15 cellular contexts compared by ENCODE assay signal in the genomic region with DNA sequence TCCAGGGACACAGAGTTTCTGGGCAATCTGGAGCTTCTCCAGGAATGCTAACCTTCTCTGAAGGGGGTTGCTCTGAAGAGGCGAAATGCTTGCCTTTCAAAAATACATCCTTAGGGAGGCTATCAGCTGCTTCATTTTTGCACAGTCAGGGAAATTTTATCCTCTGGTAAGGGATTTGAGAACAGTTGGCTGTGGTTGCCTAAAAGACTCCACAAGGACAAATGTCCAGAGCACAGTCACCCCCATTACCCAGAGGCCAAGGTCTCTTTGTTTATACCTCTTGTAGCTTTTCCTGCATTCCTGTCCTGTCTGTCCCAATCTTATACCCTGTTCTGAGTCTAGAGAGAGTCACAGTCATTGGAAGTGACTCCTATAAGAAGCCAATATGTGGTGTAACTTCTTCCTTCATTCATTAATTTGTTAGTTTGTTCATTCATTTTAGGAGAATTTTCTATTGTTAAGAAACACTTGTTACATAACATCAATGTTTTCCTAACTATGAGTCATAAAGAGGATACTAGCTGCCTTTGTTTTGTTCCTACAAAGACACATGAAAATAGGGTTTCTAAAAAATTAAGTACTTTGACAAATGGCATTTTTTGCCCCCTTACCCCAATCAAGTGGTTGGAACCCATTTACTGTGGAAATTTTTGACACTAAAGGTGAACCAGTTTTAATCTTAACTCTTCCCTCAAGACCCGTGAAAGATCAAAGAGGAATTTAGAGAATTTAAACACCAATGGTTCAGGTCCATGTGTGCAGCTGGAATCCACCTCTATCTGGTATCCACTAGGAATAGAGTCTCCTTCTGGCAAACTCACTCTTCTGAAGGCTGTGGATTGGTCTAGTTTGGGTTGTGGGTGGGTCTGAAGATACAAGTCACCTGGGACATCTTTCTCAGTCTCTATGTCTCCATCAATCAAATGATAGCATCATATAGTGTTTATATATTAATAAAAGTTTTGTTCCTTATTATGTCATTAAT. TPM values are rescaled to one million over a fixed set of nuclear protein-coding genes. Genes with fewer than 3 reads are reported as not detected.
A peak's percentile ranks its signal among the peaks of the same experiment; 100 is the strongest.
DNase-seq lines count a peak whose midpoint lies in the region; ATAC-seq, FAIRE-seq and TF ChIP-seq lines count a peak whose summit lies in the region.
"Had no signal": no experiment of that assay in that cellular context is flagged by ENCODE, and none has a peak within 500 bp of the region (broad histone marks: within the 10 kb centered on the region; RNA-seq: fewer than 3 reads in every experiment).

No MANE protein-coding gene starts in this region.

- no peaks in the 10 kb centered on the region; the same call in 1 of the 2 replicates for H3K9me3 Mint-ChIP-seq in HFFc6
- H3K9me3 Mint-ChIP-seq: type B pancreatic cell had no signal

- no peak for TF ChIP-seq RAD21 in K562 (CRISPR knock-in tag; conservative IDR thresholded peaks at IDR 0.05 in 1 of 2, IDR thresholded peaks at IDR 0.05 in 1 of 2)

- intact Hi-C loops in K562 (cut with micrococcal nuclease), result no loop called here

- H3K27ac ChIP-seq in K562 (ENCODE audit: extremely low read depth, low read depth, low read length) (no peak overlapping the region), hepatocyte (no peak overlapping the region)
- H3K27ac ChIP-seq: esophagus squamous epithelium, WERI-Rb-1 had no signal

- no peak for TF ChIP-seq POLR2A in K562 (conservative IDR thresholded peaks at IDR 0.05)

- no peak for FAIRE-seq in K562 (lab: Jason Lieb, UNC)
- FAIRE-seq: colon had no signal

- 0% methylated on average over 2 of the region's 2 CpGs for WGBS in K562 (ENCODE audit: insufficient coverage, low coverage, missing lambda C conversion rate)
- WGBS in hepatocyte (ENCODE audit: low lambda C conversion rate, missing lambda C conversion rate), result 73% methylated on average over 2 of the region's 2 CpGs

- no peak for TF ChIP-seq EP300 in K562 (IDR thresholded peaks at IDR 0.05; ENCODE audit: low read length)

- TF ChIP-seq CTCF in HFFc6 (IDR thresholded peaks at IDR 0.05) (no peak), K562 (IDR thresholded peaks at IDR 0.05 in 2 of 3, conservative IDR thresholded peaks at IDR 0.05 in 1 of 3; ENCODE audit: insufficient read depth in 2 of 3, low read depth in 1 of 3, low read length in 3 of 3) (no peak), hepatocyte (IDR thresholded peaks at IDR 0.05; ENCODE audit: poor library complexity) (no peak)

- no TSS peak for BruUV-seq in K562 (replicated peaks; lab: Mats Ljungman, UMichigan)

- no peaks in the 10 kb centered on the region for H4K20me1 ChIP-seq in K562 (replicated peaks; ENCODE audit: control insufficient read depth, insufficient read depth, low read length)
- H4K20me1 ChIP-seq in hepatocyte (ENCODE audit: insufficient read depth, poor library complexity, severe bottlenecking), result no peaks in the 10 kb centered on the region

- H3K27me3 ChIP-seq in K562 (ENCODE audit: control insufficient read depth in 2 of 2, insufficient read depth in 2 of 2, low read length in 2 of 2) (peaks cover 0 to 6% of the 10 kb centered on the region in 2 experiments; a peak in 2 of 5 replicates), hepatocyte (no peaks in the 10 kb centered on the region)
- H3K27me3 ChIP-seq: esophagus squamous epithelium had no signal

- no peaks in the 10 kb centered on the region for H3K79me2 ChIP-seq in K562 (ENCODE audit: control insufficient read depth, insufficient read depth, low read length)
- H3K79me2 ChIP-seq in hepatocyte, result no peaks in the 10 kb centered on the region

- H3K36me3 Mint-ChIP-seq in HFFc6 (ENCODE audit: low read depth), result peaks cover 5% of the 10 kb centered on the region; the same call in 1 of the 2 replicates
- H3K36me3 Mint-ChIP-seq: activated naive CD4-positive, alpha-beta T cell treated with anti-CD3 and anti-CD28 coated beads, Interleukin-2, amount 50 U/mL, for 24 hours; type B pancreatic cell had no signal

- no peaks in the 10 kb centered on the region for H3K9me3 ChIP-seq in K562 (replicated peaks; ENCODE audit: control insufficient read depth, insufficient read depth, low read depth, low read length)
- no peaks in the 10 kb centered on the region for H3K9me3 ChIP-seq in hepatocyte (ENCODE audit: low read depth)
- H3K9me3 ChIP-seq: esophagus squamous epithelium had no signal

- no peak overlapping the region; the same call in 1 of the 2 replicates for H3K27ac Mint-ChIP-seq in HFFc6
- H3K27ac Mint-ChIP-seq: activated naive CD4-positive, alpha-beta T cell treated with anti-CD3 and anti-CD28 coated beads, Interleukin-2, amount 50 U/mL, for 24 hours; type B pancreatic cell had no signal

- POLR2A ChIA-PET in K562 (lab: Yijun Ruan, JAX), result interaction anchor here (0.6 to 1.0 kb wide), 3 partner anchors 8 to 121 kb away, joined by 3 to 4 read pairs (median 3); no protein-coding TSS in a partner anchor

- H3K4me3 ChIP-seq in K562, result no peak overlapping the region
- no peak overlapping the region for H3K4me3 ChIP-seq in hepatocyte
- H3K4me3 ChIP-seq: esophagus squamous epithelium had no signal

- H3K4me1 ChIP-seq in K562 (replicated peaks in 1 of 2; ENCODE audit: control insufficient read depth in 2 of 2, insufficient read depth in 2 of 2, low read length in 2 of 2) (no peaks in the 10 kb centered on the region), hepatocyte (ENCODE audit: insufficient read depth) (peaks cover 8% of the 10 kb centered on the region)
- H3K4me1 ChIP-seq: esophagus squamous epithelium had no signal

- ATAC-seq in K562 (no peak), left lobe of liver (peak; percentile 63)

- DNase-seq in A172 (ENCODE audit: low spot score) (peak; percentile 27), HFFc6 (peak; percentile 4), K562 (ENCODE audit: extremely low read depth in 1 of 4, low spot score in 3 of 4) (no peak), left lobe of liver (ENCODE audit: low spot score) (no peak), pons (ENCODE audit: low spot score) (no peak), hepatocyte (ENCODE audit: low spot score) (no peak), Kasumi-1 (lab: John Stamatoyannopoulos, UW) (no peak), HPDE6-E6E7 (ENCODE audit: extremely low spot score) (no peak)
- DNase-seq: esophagus squamous epithelium, NCI-H1694 treated with DMSO at 0.1 percent for 48 hours, posterior cingulate gyrus, WERI-Rb-1 had no signal

- no peaks in the 10 kb centered on the region for H3K9me2 ChIP-seq in hepatocyte (replicated peaks; ENCODE audit: insufficient read depth)

- peaks cover 17% of the 10 kb centered on the region for H3K4me1 Mint-ChIP-seq in HFFc6 (ENCODE audit: low read depth)

- H3K9ac ChIP-seq in K562 (ENCODE audit: insufficient read depth in 1 of 2, low read depth in 2 of 2, low read length in 2 of 2), result no peak overlapping the region

- no peaks in the 10 kb centered on the region for H3K9me1 ChIP-seq in K562 (ENCODE audit: control insufficient read depth, insufficient read depth, low read length)

- H2AFZ ChIP-seq in K562 (ENCODE audit: low read depth, low read length) (no peak overlapping the region), hepatocyte (no peak overlapping the region)

- H3K36me3 ChIP-seq in K562 (ENCODE audit: control insufficient read depth, insufficient read depth, low read length) (no peaks in the 10 kb centered on the region), hepatocyte (replicated peaks; ENCODE audit: insufficient read depth, low read depth) (no peaks in the 10 kb centered on the region)
- H3K36me3 ChIP-seq: esophagus squamous epithelium, WERI-Rb-1 had no signal

- no peak overlapping the region for H3K4me3 Mint-ChIP-seq in HFFc6
- H3K4me3 Mint-ChIP-seq: activated naive CD4-positive, alpha-beta T cell treated with anti-CD3 and anti-CD28 coated beads, Interleukin-2, amount 50 U/mL, for 24 hours; type B pancreatic cell had no signal

- in situ Hi-C loops in K562 (cut with MboI), result no loop called here

- H3K27me3 Mint-ChIP-seq in HFFc6 (ENCODE audit: insufficient read depth), result peaks cover 3% of the 10 kb centered on the region
- H3K27me3 Mint-ChIP-seq: type B pancreatic cell had no signal

- no peak overlapping the region for H3K4me2 ChIP-seq in K562 (ENCODE audit: insufficient read depth, low read length)
- no peak overlapping the region for H3K4me2 ChIP-seq in hepatocyte

- CTCF ChIA-PET in K562 (lab: Yijun Ruan, JAX; ENCODE audit: low intra/inter-chr PET ratio), result no interaction called here

TF ChIP-seq in K562, 482 proteins besides CTCF, POLR2A, EP300 and RAD21 (continues in another document):
- TF ChIP-seq HNRNPLL (IDR thresholded peaks at IDR 0.05; ENCODE audit: low read depth, low read length, poor library complexity, severe bottlenecking), result no peak
- TF ChIP-seq MAFG (tag; conservative IDR thresholded peaks at IDR 0.05), result peak; percentile 50; the same call in 1 of the 2 replicates
- TF ChIP-seq ZNF316 (IDR thresholded peaks at IDR 0.05), result peak; percentile 59
- peak; percentile 70 for TF ChIP-seq MAFF (IDR thresholded peaks at IDR 0.05; ENCODE audit: low read length)

RNA-seq across cellular contexts. Expression of a gene that starts 47.1 kb away (rescaled TPM):
- not detected in 2 replicates for total RNA-seq in A172 (2014; rRNA removed; shearing (Covaris generic))
- not detected for total RNA-seq in HFFc6 (2021; fragmentation: NEBNext Ultra II Directional; extraction: Animal tissue kit (Norgen Biotek cat#: 25700))
- not detected in 2 replicates for total RNA-seq in K562 (2011; cell fraction: chromatin; rRNA removed; ENCODE audit: low replicate concordance)
- total RNA-seq in K562 (2011; cell fraction: nucleolus; rRNA removed), result not detected in 2 replicates
- not detected in 2 replicates for total RNA-seq in K562 (2011; cell fraction: nucleoplasm; rRNA removed)
- not detected in 2 replicates for total RNA-seq in K562 (2014; rRNA removed)
- not detected in 2 replicates for total RNA-seq in K562 (2014; rRNA removed; fragmentation: Illumina TruSeq; extraction: Trizol)
- not detected in 2 replicates for total RNA-seq in K562 (2015; rRNA removed; fragmentation: Illumina TruSeq; extraction: Trizol)
- total RNA-seq in K562 (2021), result not detected in 2 replicates
- polyA plus RNA-seq in K562 (2011; rRNA removed), result not detected in 2 replicates
- polyA plus RNA-seq in K562 (2011; cell fraction: cytosol; rRNA removed), result not detected in 2 replicates
- not detected in 2 replicates for polyA plus RNA-seq in K562 (2011; cell fraction: nucleus; rRNA removed)
- not detected in 2 replicates for polyA plus RNA-seq in K562 (2012)
- polyA plus RNA-seq in K562 (2014; fragmentation: Illumina TruSeq; extraction: Trizol), result not detected in 2 replicates
- polyA plus RNA-seq in K562 (2014; fragmentation: Nextera tagmentation; extraction: Ambion mirVana), result not detected
- not detected in 2 replicates for polyA plus RNA-seq in K562 (2014; rRNA removed)
- not detected in 2 replicates for polyA minus RNA-seq in K562 (2011; rRNA and poly(A)+ RNA removed)
- polyA minus RNA-seq in K562 (2011; cell fraction: cytosol; rRNA and poly(A)+ RNA removed), result not detected in 2 replicates
- polyA minus RNA-seq in K562 (2011; cell fraction: nucleus; rRNA and poly(A)+ RNA removed), result not detected in 2 replicates
- 1.3 TPM for total RNA-seq in left lobe of liver
- total RNA-seq in hepatocyte, result 0.28 and 0.73 TPM in 2 replicates
- polyA plus RNA-seq in hepatocyte, result 0.32 and 0.37 TPM in 2 replicates
- total RNA-seq: esophagus squamous epithelium had no signal

Comparison
In these comparisons a context has a peak if more than half of its experiments do, and no peak if none do; other contexts are left out.
1. DNase-seq: peak in A172 (single experiment) and HFFc6 (single experiment); none in K562 (0 of 4), left lobe of liver (single experiment), pons (single experiment), hepatocyte (single experiment), Kasumi-1 (0 of 2) and HPDE6-E6E7 (single experiment).